1 cellular context compared by ENCODE assay signal in genomic region chr5:43120720-43121564, GRCh38.
TF ChIP-seq lines count a peak whose summit lies in the region.

TSS of gene ZNF131 (plus strand) at chr5:43120914. CDS start at chr5:43122054, 1,140 bp downstream.

TF ChIP-seq in K562, 482 proteins besides CTCF, POLR2A, EP300 and RAD21 (continued from another document and continues in another):
- TF ChIP-seq ARID4B (CRISPR knock-in tag; IDR thresholded peaks at IDR 0.05) (peak; percentile 92), CHD1 (IDR thresholded peaks at IDR 0.05; ENCODE audit: low read length) (no peak), POLR2B (IDR thresholded peaks at IDR 0.05; ENCODE audit: low read depth, partially characterized antibody) (peak; percentile 77), ZKSCAN8 (CRISPR knock-in tag; IDR thresholded peaks at IDR 0.05) (no peak), ZNF165 (CRISPR knock-in tag; IDR thresholded peaks at IDR 0.05; ENCODE audit: borderline replicate concordance) (no peak), TARDBP (IDR thresholded peaks at IDR 0.05) (no peak), TRIM25 (IDR thresholded peaks at IDR 0.05; ENCODE audit: borderline replicate concordance) (no peak), SLC30A9 (CRISPR knock-in tag; IDR thresholded peaks at IDR 0.05) (no peak), FOXA3 (CRISPR knock-in tag; conservative IDR thresholded peaks at IDR 0.05 in 1 of 2, IDR thresholded peaks at IDR 0.05 in 1 of 2) (peak in 1 of 2 experiments; percentile 80; a peak in 2 of 4 replicates), TFAM (CRISPR knock-in tag; conservative IDR thresholded peaks at IDR 0.05) (no peak), TBP (optimal IDR thresholded peaks at IDR 0.05; ENCODE audit: low read depth, low read length) (no peak), ELF1 (tag; IDR thresholded peaks at IDR 0.05) (peak; percentile 74), ZNF77 (CRISPR knock-in tag; IDR thresholded peaks at IDR 0.05) (no peak), NRF1 (conservative IDR thresholded peaks at IDR 0.05 in 1 of 2, IDR thresholded peaks at IDR 0.05 in 1 of 2) (peak; percentile 84 to 87), RNF2 (IDR thresholded peaks at IDR 0.05) (peak; percentile 73), EGR1 (conservative IDR thresholded peaks at IDR 0.05) (peak; percentile 80), BHLHE40 (IDR thresholded peaks at IDR 0.05; ENCODE audit: low read length) (peak; percentile 99), ZNF609 (CRISPR knock-in tag; IDR thresholded peaks at IDR 0.05; ENCODE audit: borderline replicate concordance) (peak; percentile 70; the same call in 1 of the 2 replicates), ZNF766 (CRISPR knock-in tag; conservative IDR thresholded peaks at IDR 0.05) (peak; percentile 82), KLF1 (tag; IDR thresholded peaks at IDR 0.05) (peak; percentile 73), CBX1 (IDR thresholded peaks at IDR 0.05; ENCODE audit: low read depth) (peak; percentile 59), PKNOX1 (IDR thresholded peaks at IDR 0.05) (peak; percentile 75), ZNF778 (CRISPR knock-in tag; IDR thresholded peaks at IDR 0.05) (no peak), TSC22D4 (tag; IDR thresholded peaks at IDR 0.05) (no peak), NCOA2 (IDR thresholded peaks at IDR 0.05; ENCODE audit: partially characterized antibody in 2 of 2) (no peak), PML (IDR thresholded peaks at IDR 0.05; ENCODE audit: low read length) (no peak; the same call in none of the 2 replicates), NR2C1 (IDR thresholded peaks at IDR 0.05) (no peak), NR2C1 (tag; IDR thresholded peaks at IDR 0.05) (peak; percentile 75), ZNF12 (CRISPR knock-in tag; IDR thresholded peaks at IDR 0.05) (peak; percentile 80), SIN3A (IDR thresholded peaks at IDR 0.05; ENCODE audit: borderline replicate concordance in 2 of 2, control insufficient read depth in 1 of 2, low read depth in 2 of 2, low read length in 2 of 2) (peak; percentile 54 to 69; a peak in 3 of 4 replicates), ARID3B (CRISPR knock-in tag; IDR thresholded peaks at IDR 0.05; ENCODE audit: borderline replicate concordance) (no peak; the same call in 1 of the 2 replicates), CCAR2 (IDR thresholded peaks at IDR 0.05; ENCODE audit: low read depth, low read length) (no peak), BRD9 (IDR thresholded peaks at IDR 0.05; ENCODE audit: low read depth, partially characterized antibody) (no peak), ZNF282 (CRISPR knock-in tag; IDR thresholded peaks at IDR 0.05) (peak; percentile 98), RB1 (IDR thresholded peaks at IDR 0.05; ENCODE audit: low read depth) (peak; percentile 90), TFE3 (CRISPR knock-in tag; IDR thresholded peaks at IDR 0.05) (no peak), LCOR (CRISPR knock-in tag; IDR thresholded peaks at IDR 0.05) (peak; percentile 14; the same call in 1 of the 2 replicates), ATF7 (IDR thresholded peaks at IDR 0.05) (peak; percentile 69; the same call in 1 of the 2 replicates), MXD1 (CRISPR knock-in tag; IDR thresholded peaks at IDR 0.05; ENCODE audit: borderline replicate concordance, poor library complexity, severe bottlenecking) (peak; percentile 89), IRF2 (CRISPR knock-in tag; IDR thresholded peaks at IDR 0.05) (peak; percentile 90), CUX1 (CRISPR knock-in tag; IDR thresholded peaks at IDR 0.05) (peak; percentile 71; the same call in 1 of the 2 replicates)
